Comparison of ENCODE assay signal across 8 cellular contexts in the genomic region with DNA sequence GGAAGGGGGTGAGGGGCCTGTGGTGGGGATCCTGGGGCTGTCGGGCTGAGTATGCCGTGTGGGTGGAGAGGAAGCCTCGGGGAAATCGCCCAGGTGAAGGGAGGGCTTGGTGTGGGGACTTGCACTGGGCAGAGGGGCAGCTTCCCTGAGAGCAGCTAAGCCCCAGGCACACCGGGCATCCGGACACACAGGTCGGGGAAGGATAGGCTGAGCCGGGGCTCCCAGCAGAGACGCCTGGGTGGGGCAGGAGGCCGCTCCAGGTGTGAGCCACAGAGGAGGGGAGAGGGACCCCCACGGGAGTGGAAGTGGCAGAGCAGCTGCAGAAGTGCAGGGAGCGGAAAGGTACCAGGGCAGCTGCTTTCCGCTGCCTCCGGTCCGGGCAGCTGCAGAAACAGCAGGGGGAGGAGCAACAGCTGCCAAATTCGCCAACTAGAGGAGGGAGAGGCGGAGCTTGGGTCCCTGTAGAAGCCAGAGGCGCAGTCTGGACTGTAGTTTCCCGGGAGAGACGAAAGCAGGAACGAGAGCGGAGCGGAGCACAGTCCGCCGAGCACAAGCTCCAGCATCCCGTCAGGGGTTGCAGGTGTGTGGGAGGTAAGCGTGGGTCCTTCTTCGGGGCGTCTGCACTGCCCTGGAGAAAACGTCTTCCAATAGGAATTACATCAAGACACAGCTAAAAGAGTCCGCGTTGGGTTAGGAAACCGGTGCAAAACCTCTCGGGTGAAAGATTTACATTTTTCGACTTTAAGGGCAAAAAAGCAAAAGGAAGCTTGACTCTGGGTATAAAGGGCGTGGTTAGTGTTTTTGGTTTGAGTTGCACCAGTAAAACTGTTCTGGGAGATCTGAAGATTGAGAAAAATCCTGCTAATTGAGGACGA. TPM values are rescaled to one million over a fixed set of nuclear protein-coding genes. Genes with fewer than 3 reads are reported as not detected.
DNase-seq lines count a peak whose midpoint lies in the region; ATAC-seq and TF ChIP-seq lines count a peak whose summit lies in the region.

A gene with protein sequence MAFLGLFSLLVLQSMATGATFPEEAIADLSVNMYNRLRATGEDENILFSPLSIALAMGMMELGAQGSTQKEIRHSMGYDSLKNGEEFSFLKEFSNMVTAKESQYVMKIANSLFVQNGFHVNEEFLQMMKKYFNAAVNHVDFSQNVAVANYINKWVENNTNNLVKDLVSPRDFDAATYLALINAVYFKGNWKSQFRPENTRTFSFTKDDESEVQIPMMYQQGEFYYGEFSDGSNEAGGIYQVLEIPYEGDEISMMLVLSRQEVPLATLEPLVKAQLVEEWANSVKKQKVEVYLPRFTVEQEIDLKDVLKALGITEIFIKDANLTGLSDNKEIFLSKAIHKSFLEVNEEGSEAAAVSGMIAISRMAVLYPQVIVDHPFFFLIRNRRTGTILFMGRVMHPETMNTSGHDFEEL (plus strand): TSS at position 489 of the 875 bp plus-strand sequence. CDS start 53,408 bp downstream, outside the sequence.

- peaks cover 19% of the 10 kb centered on the region for H3K4me1 ChIP-seq in adipocyte (ENCODE audit: control insufficient read depth, insufficient read depth, low read length)
- peaks cover 4 to 47% (median 27%) of the 10 kb centered on the region in 12 donors for H3K4me1 ChIP-seq in heart left ventricle

- DNase-seq in NB4 (ENCODE audit: low read depth) (peak; percentile 88), SK-N-MC (ENCODE audit: low read depth, low spot score) (peak; percentile 77), adipocyte (ENCODE audit: low read depth) (peak; percentile 96), heart left ventricle (peak; percentile 89 to 93 (median 90)), pons (ENCODE audit: low spot score) (peak; percentile 93), type B pancreatic cell (ENCODE audit: extremely low spot score, unreplicated experiment) (peak; percentile 83)

- peak within 1 kb of the TSS; percentile 20; the same call in 1 of the 2 replicates for H3K27ac ChIP-seq in SK-N-MC
- H3K27ac ChIP-seq in heart left ventricle: peak within 1 kb of the TSS; percentile 81 to 95 (median 93)

- TF ChIP-seq CTCF in NB4 (IDR thresholded peaks at IDR 0.05; ENCODE audit: low read depth, low read length): no peak
- peak in 3 of 12 donors; percentile 21 to 28 (median 26) for TF ChIP-seq CTCF in heart left ventricle (IDR thresholded peaks at IDR 0.05)
- TF ChIP-seq CTCF in type B pancreatic cell (conservative IDR thresholded peaks at IDR 0.05): no peak

- no peaks in the 10 kb centered on the region for H3K9me3 Mint-ChIP-seq in type B pancreatic cell

- no peaks in the 10 kb centered on the region for H3K36me3 Mint-ChIP-seq in type B pancreatic cell

- intact Hi-C loops in heart left ventricle (cut with DNase I): loop anchor here in 9 of 10 donors (2.0 to 10.0 kb wide), 12 partner anchors 72 to 359 kb away; a partner anchor contains a TSS

- no peak within 1 kb of the TSS for H3K4me3 Mint-ChIP-seq in type B pancreatic cell

- peak within 1 kb of the TSS; percentile 98 for H3K4me3 ChIP-seq in NB4 (ENCODE audit: low read depth, low read length)
- peak within 1 kb of the TSS; percentile 87 for H3K4me3 ChIP-seq in SK-N-MC
- peak within 1 kb of the TSS; percentile 97 for H3K4me3 ChIP-seq in adipocyte (ENCODE audit: low read length)
- peak within 1 kb of the TSS; percentile 72 to 94 (median 84) for H3K4me3 ChIP-seq in heart left ventricle

- H3K9ac ChIP-seq in SK-N-MC (ENCODE audit: insufficient read length) (peak within 1 kb of the TSS; percentile 83), adipocyte (ENCODE audit: low read length) (peak within 1 kb of the TSS; percentile 87)

- H3K9me3 ChIP-seq in SK-N-MC (ENCODE audit: low read depth, low read length) (no peaks in the 10 kb centered on the region), adipocyte (ENCODE audit: control insufficient read depth, low read length) (no peaks in the 10 kb centered on the region), heart left ventricle (no peaks in the 10 kb centered on the region)

- peaks cover 16% of the 10 kb centered on the region for H3K27me3 Mint-ChIP-seq in type B pancreatic cell

- H3K27me3 ChIP-seq in adipocyte (replicated peaks; ENCODE audit: control insufficient read depth, insufficient read depth, low read length) (no peaks in the 10 kb centered on the region), heart left ventricle (no peaks in the 10 kb centered on the region)

- no peak within 1 kb of the TSS for H3K27ac Mint-ChIP-seq in type B pancreatic cell

- H3K4me1 Mint-ChIP-seq in type B pancreatic cell (ENCODE audit: unreplicated experiment): peaks cover 16% of the 10 kb centered on the region

- TF ChIP-seq POLR2A in GM10847 (IDR thresholded peaks at IDR 0.05; ENCODE audit: extremely low read depth, insufficient read length) (peak; percentile 64), NB4 (IDR thresholded peaks at IDR 0.05; ENCODE audit: extremely low read depth, insufficient read length) (peak; percentile 55), heart left ventricle (IDR thresholded peaks at IDR 0.05) (peak in 1 of 2 donors; percentile 76)

- 0 to 1% (median 0%) methylated on average over 25 to 37 of the region's 37 CpGs for WGBS in heart left ventricle, 4 donors

- H3K36me3 ChIP-seq in SK-N-MC (ENCODE audit: insufficient read depth, low read length) (no peaks in the 10 kb centered on the region), adipocyte (ENCODE audit: control insufficient read depth, insufficient read depth, low read length, severe bottlenecking) (no peaks in the 10 kb centered on the region), heart left ventricle (peaks cover 0 to 2% (median 0%) of the 10 kb centered on the region in 9 donors)

- ATAC-seq in HG02588 (IDR thresholded peaks at IDR 0.05; ENCODE audit: unreplicated experiment) (peak; percentile 58), heart left ventricle (peak; percentile 85 to 91 (median 90))

RNA-seq across cellular contexts. Expression of the gene that starts here (rescaled TPM):
- total RNA-seq in heart left ventricle: 10 to 100 TPM in 5 of 9 donors, 1 to 10 TPM in 4; 5.6 to 18.5 (median 10.9) TPM
- 10 to 100 TPM in 1 of 2 donors, 1 to 10 TPM in 1; 7.9 to 10.7 TPM for polyA plus RNA-seq in heart left ventricle
- total RNA-seq in type B pancreatic cell (ENCODE audit: low replicate concordance): 27.2 and 33.8 TPM in 2 replicates

Comparison
In these comparisons a context has a peak if more than half of its experiments do, and no peak if none do; other contexts are left out.
1. Peak in every context shown above with its lines: DNase-seq, ATAC-seq, H3K4me3 ChIP-seq and H3K27ac ChIP-seq.